Comparison of ENCODE assay signal across 8 cellular contexts in the genomic region with DNA sequence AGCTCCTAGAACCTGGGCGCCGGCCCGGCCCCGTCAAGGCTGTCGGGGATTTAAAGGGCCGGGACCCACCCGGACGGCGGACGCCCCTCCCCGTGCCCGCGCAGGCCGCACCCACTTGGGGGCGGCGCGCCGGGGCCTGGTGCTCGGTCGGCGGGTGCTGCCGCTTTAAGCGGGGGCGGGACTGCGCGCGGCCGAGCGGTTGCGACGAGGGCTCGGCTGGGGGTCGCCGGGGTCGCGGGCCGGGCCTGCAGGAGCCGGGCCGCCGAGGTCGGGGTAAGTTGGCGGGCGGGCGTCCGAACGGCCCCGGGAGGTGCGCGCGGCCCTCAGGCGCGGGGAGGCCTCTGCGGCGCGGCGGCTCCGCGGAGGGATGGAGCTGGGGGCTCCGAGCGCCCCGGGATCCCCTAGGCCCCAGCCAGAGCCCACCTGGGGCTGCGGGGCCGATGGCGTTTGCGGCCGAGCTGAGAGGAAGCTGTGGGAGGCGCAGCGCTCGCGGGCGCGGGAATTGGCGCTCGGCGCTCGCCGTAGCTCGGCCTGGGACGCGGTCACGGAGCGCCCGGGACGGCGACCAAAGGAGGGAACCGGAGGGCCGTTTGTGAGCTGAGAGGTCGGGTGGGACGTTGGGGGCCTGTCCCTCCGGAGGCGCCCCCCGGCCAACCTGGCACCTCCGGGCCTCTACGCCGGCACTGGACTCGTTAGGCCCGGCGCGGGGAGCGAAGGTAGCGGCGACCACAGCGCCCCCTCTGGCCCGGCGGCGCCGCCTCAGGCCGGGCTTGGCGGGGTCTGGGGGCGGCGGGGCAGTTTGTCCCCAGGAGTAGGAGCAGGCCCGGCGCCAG. TPM values are rescaled to one million over a fixed set of nuclear protein-coding genes. Genes with fewer than 3 reads are reported as not detected.
A peak's percentile ranks its signal among the peaks of the same experiment; 100 is the strongest.
DNase-seq lines count a peak whose midpoint lies in the region; ATAC-seq and TF ChIP-seq lines count a peak whose summit lies in the region.

A gene (plus strand): TSS at position 168 of the 833 bp plus-strand sequence. CDS start 2,619 bp downstream, outside the sequence.

- H3K27ac ChIP-seq in AG04450 (ENCODE audit: low read depth, low read length) (peak within 1 kb of the TSS; percentile 31), lower lobe of right lung (peak within 1 kb of the TSS; percentile 97)

- peaks cover 27% of the 10 kb centered on the region for H3K36me3 ChIP-seq in lower lobe of right lung

- peak within 1 kb of the TSS; percentile 93 for H3K4me3 Mint-ChIP-seq in activated CD4-positive, alpha-beta memory T cell treated with anti-CD3 and anti-CD28 coated beads for 36 hours

- peaks cover 26% of the 10 kb centered on the region for H3K36me3 Mint-ChIP-seq in activated CD4-positive, alpha-beta memory T cell treated with anti-CD3 and anti-CD28 coated beads for 36 hours

- peak within 1 kb of the TSS; percentile 96 for H3K27ac Mint-ChIP-seq in activated CD4-positive, alpha-beta memory T cell treated with anti-CD3 and anti-CD28 coated beads for 36 hours

- H3K4me1 Mint-ChIP-seq in activated CD4-positive, alpha-beta memory T cell treated with anti-CD3 and anti-CD28 coated beads for 36 hours (ENCODE audit: low read depth) = peaks cover 34% of the 10 kb centered on the region

- no peak for DNase-seq in AG04450 (ENCODE audit: low read depth, low spot score)
- DNase-seq in NCI-H226 = peak; percentile 64
- DNase-seq in activated CD4-positive, alpha-beta memory T cell treated with anti-CD3 and anti-CD28 coated beads for 36 hours = peak; percentile 83
- peak; percentile 90 for DNase-seq in ecto neural progenitor cell (ENCODE audit: low spot score)
- peak; percentile 82 for DNase-seq in lower lobe of right lung
- peak; percentile 61 to 74 (median 64) for DNase-seq in stimulated activated CD4-positive, alpha-beta T cell treated with anti-CD3 and anti-CD28 coated beads, TNF-alpha, amount 100 ng/mL, for 24 hours (ENCODE audit: low read depth in 3 of 3)

- H3K27me3 ChIP-seq in AG04450 (ENCODE audit: control insufficient read depth, insufficient read depth, low read length) (no peaks in the 10 kb centered on the region), lower lobe of right lung (ENCODE audit: low read depth) (no peaks in the 10 kb centered on the region)

- no peaks in the 10 kb centered on the region for H3K9me3 Mint-ChIP-seq in activated CD4-positive, alpha-beta memory T cell treated with anti-CD3 and anti-CD28 coated beads for 36 hours

- peak; percentile 61 for ATAC-seq in GM18517 (IDR thresholded peaks at IDR 0.05; ENCODE audit: unreplicated experiment)
- ATAC-seq in HG03039 (IDR thresholded peaks at IDR 0.05; ENCODE audit: unreplicated experiment) = peak; percentile 71
- peak; percentile 94 to 95 for ATAC-seq in lower lobe of right lung

- CTCF ChIA-PET in AG04450 (lab: Charles Lee) = interaction anchor here (0.6 to 2.0 kb wide), 16 partner anchors 8 to 603 kb away, joined by 3 to 10 read pairs (median 4); no protein-coding TSS in a partner anchor
- CTCF ChIA-PET in activated CD4-positive, alpha-beta memory T cell treated with anti-CD3 and anti-CD28 coated beads for 36 hours (lab: Charles Lee) = interaction anchor here (0.7 to 2.1 kb wide), 4 partner anchors 12 to 598 kb away, joined by 3 to 14 read pairs (median 4); no protein-coding TSS in a partner anchor

- peak; percentile 59 for TF ChIP-seq CTCF in AG04450 (IDR thresholded peaks at IDR 0.05; ENCODE audit: low read depth, low read length)
- TF ChIP-seq CTCF in lower lobe of right lung (IDR thresholded peaks at IDR 0.05) = peak; percentile 99

- POLR2A ChIA-PET in AG04450 (lab: Yijun Ruan, JAX) = interaction anchor here (0.6 to 1.9 kb wide), 5 partner anchors 8 to 524 kb away, joined by 3 to 7 read pairs (median 3); no protein-coding TSS in a partner anchor
- POLR2A ChIA-PET in activated CD4-positive, alpha-beta memory T cell treated with anti-CD3 and anti-CD28 coated beads for 36 hours (lab: Charles Lee) = interaction anchor here (0.6 to 1.5 kb wide), 3 partner anchors 9 to 452 kb away, joined by 3 to 8 read pairs (median 3); no protein-coding TSS in a partner anchor

- H3K4me3 ChIP-seq in AG04450 (ENCODE audit: low read depth, low read length) = peak within 1 kb of the TSS; percentile 94
- peak within 1 kb of the TSS; percentile 80 for H3K4me3 ChIP-seq in lower lobe of right lung

- H3K4me1 ChIP-seq in lower lobe of right lung = peaks cover 18% of the 10 kb centered on the region

- intact Hi-C loops in activated CD4-positive, alpha-beta memory T cell treated with anti-CD3 and anti-CD28 coated beads for 36 hours (cut with micrococcal nuclease) = loop anchor here (1.0 to 2.0 kb wide), 5 partner anchors 53 to 598 kb away; a partner anchor contains a TSS
- intact Hi-C loops in lower lobe of right lung (cut with DNase I) = no loop called here

- H3K9me3 ChIP-seq in AG04450 (ENCODE audit: control insufficient read depth, insufficient read depth, low read length) (no peaks in the 10 kb centered on the region), lower lobe of right lung (no peaks in the 10 kb centered on the region)

- no peaks in the 10 kb centered on the region for H3K27me3 Mint-ChIP-seq in activated CD4-positive, alpha-beta memory T cell treated with anti-CD3 and anti-CD28 coated beads for 36 hours

RNA-seq across cellular contexts. Expression of the gene that starts here (rescaled TPM):
- polyA plus RNA-seq in AG04450 (2011; rRNA removed) = 20.6 and 23.8 TPM in 2 replicates
- polyA minus RNA-seq in AG04450 (2011; rRNA and poly(A)+ RNA removed) = 62.1 and 73.7 TPM in 2 replicates
- 10 to 100 TPM; 44.3 to 48.7 TPM for total RNA-seq in activated CD4-positive, alpha-beta memory T cell treated with anti-CD3 and anti-CD28 coated beads for 36 hours
- 38.5 TPM for total RNA-seq in lower lobe of right lung
